1 cellular context compared by ENCODE assay signal in the genomic region with DNA sequence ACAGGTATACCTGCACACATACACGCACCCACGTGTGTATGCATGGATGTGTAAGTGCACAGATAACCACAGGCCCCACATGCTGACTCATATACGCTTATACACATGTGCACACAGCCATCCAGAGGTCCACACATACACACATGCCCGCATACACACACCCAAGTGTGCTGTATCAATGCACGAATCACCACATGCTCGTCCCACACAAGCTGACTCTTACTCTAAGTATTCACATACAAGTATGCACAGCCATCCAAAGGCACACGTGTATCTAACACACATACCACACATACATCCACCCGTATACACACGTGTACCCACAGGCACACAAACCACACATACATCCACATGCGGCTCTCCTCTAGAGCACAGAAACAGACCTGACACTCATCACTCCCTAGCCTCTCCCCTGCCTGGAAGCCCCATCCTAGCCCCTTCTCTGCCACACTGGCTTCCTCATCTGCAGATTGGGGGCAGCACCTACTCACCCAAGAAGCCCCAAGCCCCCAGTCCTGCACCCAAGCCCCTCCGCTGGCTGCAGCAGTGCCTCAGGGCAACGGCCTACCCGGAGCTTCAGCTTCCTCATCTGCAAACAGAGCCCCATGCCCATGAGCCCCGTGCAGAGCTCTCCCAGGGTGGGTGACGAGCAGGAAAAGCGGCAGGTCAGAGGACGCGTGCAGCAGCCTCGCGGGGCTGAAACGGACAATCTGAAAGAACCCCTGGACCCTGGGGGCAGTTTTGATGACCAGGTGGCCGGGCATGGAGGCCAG.
TF ChIP-seq lines count a peak whose summit lies in the region.

No MANE protein-coding gene starts in this region.

TF ChIP-seq in H1, 55 proteins besides CTCF, POLR2A, EP300 and RAD21:
- TF ChIP-seq SAP30 (IDR thresholded peaks at IDR 0.05; ENCODE audit: insufficient read depth, insufficient replicate concordance, low read length): no peak
- TF ChIP-seq SIN3A (conservative IDR thresholded peaks at IDR 0.05 in 1 of 2, IDR thresholded peaks at IDR 0.05 in 1 of 2; ENCODE audit: low read depth in 1 of 2, low read length in 2 of 2): no peak
- TF ChIP-seq FOSL1 (IDR thresholded peaks at IDR 0.05; ENCODE audit: insufficient read depth, low read depth, low read length): no peak
- no peak for TF ChIP-seq MAFK (IDR thresholded peaks at IDR 0.05; ENCODE audit: low read depth, low read length)
- no peak for TF ChIP-seq JUN (IDR thresholded peaks at IDR 0.05; ENCODE audit: low read depth, low read length)
- no peak for TF ChIP-seq CBX5 (IDR thresholded peaks at IDR 0.05; ENCODE audit: low read depth, low read length)
- no peak for TF ChIP-seq POU5F1 (IDR thresholded peaks at IDR 0.05; ENCODE audit: low read depth, low read length)
- no peak for TF ChIP-seq TBP (IDR thresholded peaks at IDR 0.05; ENCODE audit: low read depth, low read length)
- TF ChIP-seq, protein P1, sequence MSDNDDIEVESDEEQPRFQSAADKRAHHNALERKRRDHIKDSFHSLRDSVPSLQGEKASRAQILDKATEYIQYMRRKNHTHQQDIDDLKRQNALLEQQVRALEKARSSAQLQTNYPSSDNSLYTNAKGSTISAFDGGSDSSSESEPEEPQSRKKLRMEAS (IDR thresholded peaks at IDR 0.05): no peak
- no peak for TF ChIP-seq TCF12 (IDR thresholded peaks at IDR 0.05; ENCODE audit: low read depth, low read length)
- no peak for TF ChIP-seq TAF7 (optimal IDR thresholded peaks at IDR 0.05; ENCODE audit: borderline replicate concordance, low read depth, low read length)
- TF ChIP-seq ASH2L (IDR thresholded peaks at IDR 0.05; ENCODE audit: low read length): no peak
- no peak for TF ChIP-seq EGR1 (IDR thresholded peaks at IDR 0.05; ENCODE audit: borderline replicate concordance, low read depth, low read length)
- TF ChIP-seq SP2 (IDR thresholded peaks at IDR 0.05; ENCODE audit: low read length): no peak
- no peak for TF ChIP-seq BRCA1 (IDR thresholded peaks at IDR 0.05; ENCODE audit: low read depth, low read length)
